12 cellular contexts compared by ENCODE assay signal in the genomic region with DNA sequence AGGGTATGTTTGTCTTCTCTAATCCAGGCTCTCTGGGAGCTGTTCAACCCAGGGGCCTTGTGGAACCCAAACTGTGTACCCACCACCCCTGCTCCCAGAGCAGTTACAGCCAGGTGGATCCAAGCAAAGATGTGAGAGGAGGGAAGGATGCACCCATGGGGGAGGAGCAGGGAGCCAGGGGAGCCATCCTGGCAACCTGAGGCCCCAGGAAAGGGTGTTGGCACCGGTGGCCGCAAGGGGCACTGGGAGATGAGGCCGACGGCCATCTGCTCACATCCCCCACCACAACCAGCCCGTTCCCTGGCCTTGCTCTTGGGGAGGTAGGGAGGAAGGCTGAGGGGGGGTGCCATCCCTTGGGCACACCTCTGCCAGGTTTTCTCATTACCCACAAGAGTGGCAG. TPM values are rescaled to one million over a fixed set of nuclear protein-coding genes. Genes with fewer than 3 reads are reported as not detected.
DNase-seq lines count a peak whose midpoint lies in the region; ATAC-seq and TF ChIP-seq lines count a peak whose summit lies in the region.
"Had no signal": no experiment of that assay in that cellular context is flagged by ENCODE, and none has a peak within 500 bp of the region (broad histone marks: within the 10 kb centered on the region; RNA-seq: fewer than 3 reads in every experiment).

No MANE protein-coding gene starts in this region.

- H3K79me1 ChIP-seq in mesendoderm (ENCODE audit: low read length): peaks cover 2% of the 10 kb centered on the region

- peaks cover 15% of the 10 kb centered on the region for H3K36me3 Mint-ChIP-seq in stimulated activated naive CD8-positive, alpha-beta T cell treated with anti-CD3 and anti-CD28 coated beads, Interleukin-15, Interleukin-2, amounts not matched to agents 100 ng/mL and 50 ng/mL, for 24 hours (ENCODE audit: low read depth)
- peaks cover 8% of the 10 kb centered on the region for H3K36me3 Mint-ChIP-seq in activated CD8-positive, alpha-beta T cell treated with anti-CD3 and anti-CD28 coated beads for 36 hours (ENCODE audit: low read depth)

- peak overlapping the region; percentile 71 for H3K4me3 Mint-ChIP-seq in stimulated activated naive CD8-positive, alpha-beta T cell treated with anti-CD3 and anti-CD28 coated beads, Interleukin-15, Interleukin-2, amounts not matched to agents 100 ng/mL and 50 ng/mL, for 24 hours
- peak overlapping the region; percentile 69 for H3K4me3 Mint-ChIP-seq in activated CD8-positive, alpha-beta T cell treated with anti-CD3 and anti-CD28 coated beads for 36 hours

- no peaks in the 10 kb centered on the region for H3K9me3 Mint-ChIP-seq in stimulated activated naive CD8-positive, alpha-beta T cell treated with anti-CD3 and anti-CD28 coated beads, Interleukin-15, Interleukin-2, amounts not matched to agents 100 ng/mL and 50 ng/mL, for 24 hours
- no peaks in the 10 kb centered on the region for H3K9me3 Mint-ChIP-seq in activated CD8-positive, alpha-beta T cell treated with anti-CD3 and anti-CD28 coated beads for 36 hours

- no peak for DNase-seq in stimulated activated naive CD8-positive, alpha-beta T cell treated with anti-CD3 and anti-CD28 coated beads, Interleukin-15, Interleukin-2, amounts not matched to agents 100 U/mL and 50 U/mL, for 24 hours
- no peak for DNase-seq in activated CD8-positive, alpha-beta T cell treated with anti-CD3 and anti-CD28 coated beads for 36 hours
- DNase-seq in mesendoderm (no peak), mucosa of gallbladder (ENCODE audit: low spot score) (no peak), cortex of kidney (lab: John Stamatoyannopoulos, UW) (no peak)
- DNase-seq: anterior cingulate cortex, BE2C, NCI-H187 had no signal

- H3K23ac ChIP-seq in mesendoderm (ENCODE audit: low read length): peak overlapping the region; percentile 66

- no peaks in the 10 kb centered on the region for H3K27me3 ChIP-seq in mesendoderm (ENCODE audit: insufficient read depth, low read length, poor library complexity)
- H3K27me3 ChIP-seq: BE2C had no signal

- H3K4me1 ChIP-seq in mesendoderm (ENCODE audit: control insufficient read depth, low read depth, low read length): peaks cover 14% of the 10 kb centered on the region
- H3K4me1 ChIP-seq: BE2C had no signal

- POLR2A ChIA-PET in activated CD8-positive, alpha-beta T cell treated with anti-CD3 and anti-CD28 coated beads for 36 hours (lab: Charles Lee): interaction anchor here (1.4 to 2.2 kb wide), 5 partner anchors 9 to 64 kb away, joined by 5 to 7 read pairs (median 6); no protein-coding TSS in a partner anchor

- H3K4ac ChIP-seq in mesendoderm (ENCODE audit: low read depth, low read length): peak overlapping the region; percentile 23

- no peak overlapping the region for H2AK5ac ChIP-seq in mesendoderm (ENCODE audit: low read length)

- peak overlapping the region; percentile 50 for H2BK5ac ChIP-seq in mesendoderm (ENCODE audit: low read length)

- WGBS in mesendoderm (ENCODE audit: extremely low coverage, insufficient coverage, low lambda C conversion rate): no CpG with 5 or more reads among the region's 5 CpGs

- no peak overlapping the region for H3K9ac ChIP-seq in mesendoderm (ENCODE audit: low read length)

- no peak overlapping the region for H3K4me3 ChIP-seq in mesendoderm (ENCODE audit: low read length)

- H4K5ac ChIP-seq in mesendoderm (ENCODE audit: low read length): no peak overlapping the region

- H3K79me2 ChIP-seq in mesendoderm (ENCODE audit: control insufficient read depth, insufficient read depth, low read length): no peaks in the 10 kb centered on the region

- no peak overlapping the region for H4K8ac ChIP-seq in mesendoderm (ENCODE audit: low read depth, low read length)

- H3K4me2 ChIP-seq in mesendoderm (ENCODE audit: low read length): no peak overlapping the region

- CTCF ChIA-PET in activated CD8-positive, alpha-beta T cell treated with anti-CD3 and anti-CD28 coated beads for 36 hours (lab: Charles Lee): interaction anchor here (0.7 to 1.6 kb wide), 4 partner anchors 9 to 68 kb away, joined by 3 to 4 read pairs (median 3); no protein-coding TSS in a partner anchor

- intact Hi-C loops in activated CD8-positive, alpha-beta T cell treated with anti-CD3 and anti-CD28 coated beads for 36 hours (cut with micrococcal nuclease): no loop called here

- H3K4me1 Mint-ChIP-seq in stimulated activated naive CD8-positive, alpha-beta T cell treated with anti-CD3 and anti-CD28 coated beads, Interleukin-15, Interleukin-2, amounts not matched to agents 100 ng/mL and 50 ng/mL, for 24 hours (ENCODE audit: low read depth): peaks cover 31% of the 10 kb centered on the region
- H3K4me1 Mint-ChIP-seq in activated CD8-positive, alpha-beta T cell treated with anti-CD3 and anti-CD28 coated beads for 36 hours (ENCODE audit: low read depth): peaks cover 45% of the 10 kb centered on the region

- H3K27ac Mint-ChIP-seq in stimulated activated naive CD8-positive, alpha-beta T cell treated with anti-CD3 and anti-CD28 coated beads, Interleukin-15, Interleukin-2, amounts not matched to agents 100 ng/mL and 50 ng/mL, for 24 hours: no peak overlapping the region
- no peak overlapping the region for H3K27ac Mint-ChIP-seq in activated CD8-positive, alpha-beta T cell treated with anti-CD3 and anti-CD28 coated beads for 36 hours

- H3K18ac ChIP-seq in mesendoderm (ENCODE audit: low read length): peak overlapping the region; percentile 1

- no peaks in the 10 kb centered on the region for H3K36me3 ChIP-seq in mesendoderm (ENCODE audit: control insufficient read depth, insufficient read depth, low read length)
- H3K36me3 ChIP-seq: BE2C had no signal

- H2BK120ac ChIP-seq in mesendoderm (ENCODE audit: low read depth, low read length): no peak overlapping the region

- H2BK15ac ChIP-seq in mesendoderm (replicated peaks; ENCODE audit: low read depth): no peak overlapping the region

- no peak for TF ChIP-seq CTCF in activated CD8-positive, alpha-beta T cell treated with anti-CD3 and anti-CD28 coated beads for 36 hours (IDR thresholded peaks at IDR 0.05)

- no peaks in the 10 kb centered on the region for H3K27me3 Mint-ChIP-seq in stimulated activated naive CD8-positive, alpha-beta T cell treated with anti-CD3 and anti-CD28 coated beads, Interleukin-15, Interleukin-2, amounts not matched to agents 100 ng/mL and 50 ng/mL, for 24 hours
- no peaks in the 10 kb centered on the region for H3K27me3 Mint-ChIP-seq in activated CD8-positive, alpha-beta T cell treated with anti-CD3 and anti-CD28 coated beads for 36 hours

- H3K56ac ChIP-seq in mesendoderm (ENCODE audit: low read length): peak overlapping the region; percentile 56

- no peak for ATAC-seq in stimulated activated naive CD8-positive, alpha-beta T cell treated with anti-CD3 and anti-CD28 coated beads, Interleukin-15, Interleukin-2, amounts not matched to agents 100 U/mL and 50 U/mL, for 24 hours
- ATAC-seq in activated CD8-positive, alpha-beta T cell treated with anti-CD3 and anti-CD28 coated beads for 36 hours: no peak
- no peak for ATAC-seq in HG03354 (IDR thresholded peaks at IDR 0.05; ENCODE audit: poor library complexity, severe bottlenecking, unreplicated experiment)
- ATAC-seq in HG03025 (IDR thresholded peaks at IDR 0.05; ENCODE audit: low FRiP score, unreplicated experiment): no peak
- ATAC-seq: Right ventricle myocardium inferior had no signal

- peak overlapping the region; percentile 76 for H3K27ac ChIP-seq in mesendoderm (ENCODE audit: low read depth, low read length)

RNA-seq across cellular contexts. Expression of gene CMTM6, which starts 43.2 kb away (rescaled TPM):
- 10 to 100 TPM; 49.8 to 50.1 TPM for total RNA-seq in activated CD8-positive, alpha-beta T cell treated with anti-CD3 and anti-CD28 coated beads for 36 hours
- polyA plus RNA-seq in mesendoderm (2013, experiment 1 of 2): 48.8 TPM
- 47.4 TPM for polyA plus RNA-seq in mesendoderm (2013, experiment 2 of 2)
- 56.3 TPM for total RNA-seq in mucosa of gallbladder
